ENCODE assay signal across 1 cellular context in the genomic region with DNA sequence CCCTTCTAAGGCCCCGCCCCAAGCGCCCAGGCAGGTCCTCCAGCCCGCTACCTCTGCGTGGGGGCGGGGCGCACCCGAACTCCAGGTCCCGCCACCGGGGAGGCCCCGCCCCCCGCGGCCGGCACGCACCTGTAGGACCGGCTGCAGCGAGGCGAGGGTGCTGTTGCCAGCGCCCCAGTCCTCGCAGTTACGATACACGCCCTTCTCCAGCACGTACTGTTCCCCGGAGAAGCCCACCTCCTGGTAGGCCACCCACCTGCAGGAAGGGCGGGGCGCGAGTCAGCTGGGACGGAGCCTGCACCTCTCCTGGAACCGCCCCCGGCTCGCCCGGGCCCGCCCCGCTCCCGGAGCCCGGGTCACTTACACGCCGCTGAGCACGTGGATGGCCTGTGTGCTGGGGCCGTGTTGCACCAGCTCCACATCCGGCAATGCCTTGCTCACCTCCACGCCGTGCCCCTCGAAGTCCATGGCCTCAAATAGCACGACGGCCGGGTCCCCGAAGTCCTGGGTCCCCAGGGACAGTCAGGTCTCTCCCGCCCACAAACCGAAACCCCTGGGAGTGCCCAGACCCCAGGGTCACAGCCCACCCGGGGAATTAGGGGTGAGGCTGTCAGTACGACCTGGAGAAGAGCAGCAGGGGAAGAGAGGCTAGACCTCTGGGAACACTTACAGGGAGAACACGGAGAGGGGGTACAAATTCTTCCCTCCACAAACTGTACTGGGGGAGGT.
TF ChIP-seq lines count a peak whose summit lies in the region.

No MANE protein-coding gene starts in this region.

TF ChIP-seq in A549, 52 proteins besides CTCF, POLR2A, EP300 and RAD21 (continued from another document):
- no peak for TF ChIP-seq KDM5A (IDR thresholded peaks at IDR 0.05)
- no peak for TF ChIP-seq TFCP2L1 (CRISPR knock-in tag; IDR thresholded peaks at IDR 0.05)
- no peak for TF ChIP-seq ATOH8 (CRISPR knock-in tag; IDR thresholded peaks at IDR 0.05; ENCODE audit: low read depth)
- TF ChIP-seq, protein P1, sequence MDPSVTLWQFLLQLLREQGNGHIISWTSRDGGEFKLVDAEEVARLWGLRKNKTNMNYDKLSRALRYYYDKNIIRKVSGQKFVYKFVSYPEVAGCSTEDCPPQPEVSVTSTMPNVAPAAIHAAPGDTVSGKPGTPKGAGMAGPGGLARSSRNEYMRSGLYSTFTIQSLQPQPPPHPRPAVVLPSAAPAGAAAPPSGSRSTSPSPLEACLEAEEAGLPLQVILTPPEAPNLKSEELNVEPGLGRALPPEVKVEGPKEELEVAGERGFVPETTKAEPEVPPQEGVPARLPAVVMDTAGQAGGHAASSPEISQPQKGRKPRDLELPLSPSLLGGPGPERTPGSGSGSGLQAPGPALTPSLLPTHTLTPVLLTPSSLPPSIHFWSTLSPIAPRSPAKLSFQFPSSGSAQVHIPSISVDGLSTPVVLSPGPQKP (IDR thresholded peaks at IDR 0.05; ENCODE audit: low read depth, low read length): no peak
- TF ChIP-seq NR3C1 (IDR thresholded peaks at IDR 0.05): no peak
- TF ChIP-seq, protein P2, sequence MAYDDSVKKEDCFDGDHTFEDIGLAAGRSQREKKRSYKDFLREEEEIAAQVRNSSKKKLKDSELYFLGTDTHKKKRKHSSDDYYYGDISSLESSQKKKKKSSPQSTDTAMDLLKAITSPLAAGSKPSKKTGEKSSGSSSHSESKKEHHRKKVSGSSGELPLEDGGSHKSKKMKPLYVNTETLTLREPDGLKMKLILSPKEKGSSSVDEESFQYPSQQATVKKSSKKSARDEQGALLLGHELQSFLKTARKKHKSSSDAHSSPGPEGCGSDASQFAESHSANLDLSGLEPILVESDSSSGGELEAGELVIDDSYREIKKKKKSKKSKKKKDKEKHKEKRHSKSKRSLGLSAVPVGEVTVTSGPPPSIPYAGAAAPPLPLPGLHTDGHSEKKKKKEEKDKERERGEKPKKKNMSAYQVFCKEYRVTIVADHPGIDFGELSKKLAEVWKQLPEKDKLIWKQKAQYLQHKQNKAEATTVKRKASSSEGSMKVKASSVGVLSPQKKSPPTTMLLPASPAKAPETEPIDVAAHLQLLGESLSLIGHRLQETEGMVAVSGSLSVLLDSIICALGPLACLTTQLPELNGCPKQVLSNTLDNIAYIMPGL (CRISPR knock-in tag; IDR thresholded peaks at IDR 0.05; ENCODE audit: borderline replicate concordance): no peak
- no peak for TF ChIP-seq BHLHE40 (IDR thresholded peaks at IDR 0.05; ENCODE audit: low read depth, low read length)
TF ChIP-seq in A549: peak in this region for 5.
